In genomic region chr1:202365092-202365815, GRCh38 we compare ENCODE assay signal across 18 cellular contexts. TPM values are rescaled to one million over a fixed set of nuclear protein-coding genes. Genes with fewer than 3 reads are reported as not detected.
DNase-seq lines count a peak whose midpoint lies in the region; ATAC-seq and TF ChIP-seq lines count a peak whose summit lies in the region.
"Had no signal": no experiment of that assay in that cellular context is flagged by ENCODE, and none has a peak within 500 bp of the region (broad histone marks: within the 10 kb centered on the region; RNA-seq: fewer than 3 reads in every experiment).

No MANE protein-coding gene starts in this region.

- intact Hi-C loops in left lung (cut with DNase I) = no loop called here
- intact Hi-C loops in CD4-positive, alpha-beta memory T cell (cut with micrococcal nuclease) = no loop called here

- H3K4me1 Mint-ChIP-seq in activated CD8-positive, alpha-beta memory T cell treated with anti-CD3 and anti-CD28 coated beads, Interleukin-2, amount 10 ng/mL, durations not matched to agents 7 days and 5 days = no peaks in the 10 kb centered on the region
- peaks cover 0 to 11% (median 6%) of the 10 kb centered on the region in 4 donors for H3K4me1 Mint-ChIP-seq in CD4-positive, alpha-beta memory T cell

- DNase-seq in EL (peak; percentile 19), MV-4-11 (lab: John Stamatoyannopoulos, UW) (peak; percentile 52), choroid plexus epithelial cell (ENCODE audit: low read depth) (peak; percentile 57), left lung (no peak), KG1 (lab: John Stamatoyannopoulos, UW) (no peak), suprapubic skin (ENCODE audit: low spot score in 2 of 2) (no peak)
- DNase-seq in activated CD8-positive, alpha-beta memory T cell treated with anti-CD3 and anti-CD28 coated beads, Interleukin-2, amount 10 ng/mL, durations not matched to agents 7 days and 5 days = no peak
- no peak for DNase-seq in CD4-positive, alpha-beta memory T cell
- DNase-seq: activated CD4-positive, alpha-beta T cell treated with anti-CD3 and anti-CD28 coated beads for 1 hour; body of pancreas; effector memory CD8-positive, alpha-beta T cell; hypothalamus; NCI-H1930; stimulated activated naive B cell treated with anti-CD40 and anti-IgM and Interleukin-4, amounts not matched to agents 10 μg/mL and 1 μg/mL and 100 μg/mL, for 72 hours; SW 1271 had no signal

- peak; percentile 41 for ATAC-seq in left lung
- ATAC-seq in activated CD8-positive, alpha-beta memory T cell treated with anti-CD3 and anti-CD28 coated beads, Interleukin-2, amount 10 ng/mL, durations not matched to agents 7 days and 5 days = no peak
- ATAC-seq: body of pancreas; effector memory CD8-positive, alpha-beta T cell; HepG2; stimulated activated naive B cell treated with anti-CD40 and anti-IgM and Interleukin-4, amounts not matched to agents 10 μg/mL and 1 μg/mL and 100 μg/mL, for 72 hours had no signal

- no peak overlapping the region for H3K4me3 Mint-ChIP-seq in activated CD8-positive, alpha-beta memory T cell treated with anti-CD3 and anti-CD28 coated beads, Interleukin-2, amount 10 ng/mL, durations not matched to agents 7 days and 5 days
- H3K4me3 Mint-ChIP-seq in CD4-positive, alpha-beta memory T cell = no peak overlapping the region
- H3K4me3 Mint-ChIP-seq: effector memory CD8-positive, alpha-beta T cell; stimulated activated naive B cell treated with anti-CD40 and anti-IgM and Interleukin-4, amounts not matched to agents 10 μg/mL and 1 μg/mL and 100 μg/mL, for 72 hours had no signal

- H3K36me3 ChIP-seq in left lung (no peaks in the 10 kb centered on the region), suprapubic skin (no peaks in the 10 kb centered on the region)
- H3K36me3 ChIP-seq in CD4-positive, alpha-beta memory T cell (ENCODE audit: insufficient read depth, low read length) = no peaks in the 10 kb centered on the region
- H3K36me3 ChIP-seq: BLaER1 treated with 17β-estradiol and CSF1 and Interleukin-3, amounts not matched to agents 10 nM and 100 nM; prostate gland had no signal

- no peak overlapping the region for H3K27ac Mint-ChIP-seq in activated CD8-positive, alpha-beta memory T cell treated with anti-CD3 and anti-CD28 coated beads, Interleukin-2, amount 10 ng/mL, durations not matched to agents 7 days and 5 days
- H3K27ac Mint-ChIP-seq in CD4-positive, alpha-beta memory T cell = no peak overlapping the region
- H3K27ac Mint-ChIP-seq: effector memory CD8-positive, alpha-beta T cell; stimulated activated naive B cell treated with anti-CD40 and anti-IgM and Interleukin-4, amounts not matched to agents 10 μg/mL and 1 μg/mL and 100 μg/mL, for 72 hours had no signal

- TF ChIP-seq POLR2A in suprapubic skin (IDR thresholded peaks at IDR 0.05) = no peak

- no peak for TF ChIP-seq EP300 in suprapubic skin (IDR thresholded peaks at IDR 0.05)

- no peaks in the 10 kb centered on the region for H3K36me3 Mint-ChIP-seq in activated CD8-positive, alpha-beta memory T cell treated with anti-CD3 and anti-CD28 coated beads, Interleukin-2, amount 10 ng/mL, durations not matched to agents 7 days and 5 days
- H3K36me3 Mint-ChIP-seq in CD4-positive, alpha-beta memory T cell = peaks cover 0 to 10% of the 10 kb centered on the region in 2 donors

- TF ChIP-seq CTCF in choroid plexus epithelial cell (conservative IDR thresholded peaks at IDR 0.05; ENCODE audit: low read depth, low read length) = no peak
- TF ChIP-seq CTCF in left lung (IDR thresholded peaks at IDR 0.05) = no peak
- TF ChIP-seq CTCF in suprapubic skin (IDR thresholded peaks at IDR 0.05) = no peak

- no peak overlapping the region for H3K27ac ChIP-seq in left lung
- H3K27ac ChIP-seq in suprapubic skin = no peak overlapping the region
- H3K27ac ChIP-seq in CD4-positive, alpha-beta memory T cell (ENCODE audit: low read depth, low read length) = no peak overlapping the region
- H3K27ac ChIP-seq: BLaER1 treated with 17β-estradiol and CSF1 and Interleukin-3, amounts not matched to agents 10 nM and 100 nM; body of pancreas; prostate gland had no signal

- H3K27me3 Mint-ChIP-seq in activated CD8-positive, alpha-beta memory T cell treated with anti-CD3 and anti-CD28 coated beads, Interleukin-2, amount 10 ng/mL, durations not matched to agents 7 days and 5 days = no peaks in the 10 kb centered on the region
- no peaks in the 10 kb centered on the region for H3K27me3 Mint-ChIP-seq in CD4-positive, alpha-beta memory T cell
- H3K27me3 Mint-ChIP-seq: effector memory CD8-positive, alpha-beta T cell; stimulated activated naive B cell treated with anti-CD40 and anti-IgM and Interleukin-4, amounts not matched to agents 10 μg/mL and 1 μg/mL and 100 μg/mL, for 72 hours had no signal

- WGBS in suprapubic skin = 76% methylated on average over 4 of the region's 4 CpGs

- H3K9me3 ChIP-seq in left lung (no peaks in the 10 kb centered on the region), suprapubic skin (no peaks in the 10 kb centered on the region)
- no peaks in the 10 kb centered on the region for H3K9me3 ChIP-seq in CD4-positive, alpha-beta memory T cell (ENCODE audit: control insufficient read depth in 1 of 2, low read length in 2 of 2)
- H3K9me3 ChIP-seq: BLaER1 treated with 17β-estradiol and CSF1 and Interleukin-3, amounts not matched to agents 10 nM and 100 nM; body of pancreas; prostate gland had no signal

- POLR2A ChIA-PET in CD4-positive, alpha-beta memory T cell (lab: Charles Lee; ENCODE audit: partially characterized antibody) = interaction anchor here (1.5 kb wide), 1 partner anchor 16 kb away, joined by 3 read pairs; no protein-coding TSS in a partner anchor

- CTCF ChIA-PET in activated CD8-positive, alpha-beta memory T cell treated with anti-CD3 and anti-CD28 coated beads, Interleukin-2, amount 10 ng/mL, durations not matched to agents 7 days and 5 days (lab: Charles Lee) = interaction anchor here (1.0 kb wide), 1 partner anchor 20 kb away, joined by 3 read pairs; no protein-coding TSS in a partner anchor
- CTCF ChIA-PET in CD4-positive, alpha-beta memory T cell (lab: Charles Lee; ENCODE audit: partially characterized antibody) = interaction anchor here (0.6 to 0.7 kb wide), 2 partner anchors 20 to 1502 kb away, joined by 3 read pairs; no protein-coding TSS in a partner anchor

- H3K4me3 ChIP-seq in choroid plexus epithelial cell (ENCODE audit: low read depth, low read length) (no peak overlapping the region), left lung (no peak overlapping the region), suprapubic skin (no peak overlapping the region)
- H3K4me3 ChIP-seq in CD4-positive, alpha-beta memory T cell (ENCODE audit: low read length in 2 of 2) = no peak overlapping the region
- H3K4me3 ChIP-seq: BLaER1 treated with 17β-estradiol and CSF1 and Interleukin-3, amounts not matched to agents 10 nM and 100 nM; body of pancreas; prostate gland had no signal

- peaks cover 0 to 10% of the 10 kb centered on the region in 2 donors for H3K4me1 ChIP-seq in left lung
- H3K4me1 ChIP-seq in suprapubic skin = no peaks in the 10 kb centered on the region
- H3K4me1 ChIP-seq in CD4-positive, alpha-beta memory T cell (ENCODE audit: insufficient read depth, low read length) = no peaks in the 10 kb centered on the region
- H3K4me1 ChIP-seq: body of pancreas, prostate gland had no signal

- H3K9me3 Mint-ChIP-seq in activated CD8-positive, alpha-beta memory T cell treated with anti-CD3 and anti-CD28 coated beads, Interleukin-2, amount 10 ng/mL, durations not matched to agents 7 days and 5 days (ENCODE audit: low read depth) = no peaks in the 10 kb centered on the region
- H3K9me3 Mint-ChIP-seq in CD4-positive, alpha-beta memory T cell = no peaks in the 10 kb centered on the region
- H3K9me3 Mint-ChIP-seq: effector memory CD8-positive, alpha-beta T cell; stimulated activated naive B cell treated with anti-CD40 and anti-IgM and Interleukin-4, amounts not matched to agents 10 μg/mL and 1 μg/mL and 100 μg/mL, for 72 hours had no signal

- H3K27me3 ChIP-seq in left lung (no peaks in the 10 kb centered on the region), suprapubic skin (no peaks in the 10 kb centered on the region)
- no peaks in the 10 kb centered on the region for H3K27me3 ChIP-seq in CD4-positive, alpha-beta memory T cell (ENCODE audit: insufficient read depth, low read length)
- H3K27me3 ChIP-seq: BLaER1 treated with 17β-estradiol and CSF1 and Interleukin-3, amounts not matched to agents 10 nM and 100 nM; body of pancreas had no signal

RNA-seq across cellular contexts. Expression of gene PPP1R12B, which starts 16.8 kb away (rescaled TPM):
- total RNA-seq in left lung (10 to 100 TPM; 41.6 to 45.9 TPM), suprapubic skin (10 to 100 TPM; 28.4 to 90.7 (median 30.8) TPM)
- 10 to 100 TPM; 20.3 to 34.2 TPM for total RNA-seq in activated CD8-positive, alpha-beta memory T cell treated with anti-CD3 and anti-CD28 coated beads, Interleukin-2, amount 10 ng/mL, durations not matched to agents 7 days and 5 days
- total RNA-seq in CD4-positive, alpha-beta memory T cell = 10 to 100 TPM; 28.2 to 33.7 TPM
- polyA plus RNA-seq in CD4-positive, alpha-beta memory T cell = 1 to 10 TPM; 1.9 to 5.9 TPM

RNA-seq across cellular contexts. Expression of gene UBE2T, which starts 23.5 kb away (rescaled TPM):
- 10 to 100 TPM; 10.9 to 11.9 TPM for total RNA-seq in left lung
- total RNA-seq in activated CD8-positive, alpha-beta memory T cell treated with anti-CD3 and anti-CD28 coated beads, Interleukin-2, amount 10 ng/mL, durations not matched to agents 7 days and 5 days = 10 to 100 TPM; 77.3 to 86.0 TPM
- 10 to 100 TPM in 2 of 4 donors, 1 to 10 TPM in 2; 4.1 to 13.3 (median 7.6) TPM for total RNA-seq in suprapubic skin
- 1 to 10 TPM; 3.9 to 4.2 TPM for total RNA-seq in CD4-positive, alpha-beta memory T cell
- polyA plus RNA-seq in CD4-positive, alpha-beta memory T cell = 1 to 10 TPM; 6.8 to 7.1 TPM

Comparison
In these comparisons a context has a peak if more than half of its experiments do, and no peak if none do; other contexts are left out.
1. DNase-seq: peak in EL (single experiment), MV-4-11 (single experiment) and choroid plexus epithelial cell (single experiment); none in left lung (0 of 2), KG1 (single experiment), activated CD8-positive, alpha-beta memory T cell treated with anti-CD3 and anti-CD28 coated beads, Interleukin-2, amount 10 ng/mL, durations not matched to agents 7 days and 5 days (single experiment), suprapubic skin (0 of 2) and CD4-positive, alpha-beta memory T cell (0 of 5).
2. RNA of gene UBE2T, which starts 23.5 kb away (total RNA-seq): 77.3 to 86.0 TPM in activated CD8-positive, alpha-beta memory T cell treated with anti-CD3 and anti-CD28 coated beads, Interleukin-2, amount 10 ng/mL, durations not matched to agents 7 days and 5 days; 10.9 to 11.9 TPM in left lung, 4.1 to 13.3 TPM in suprapubic skin and 3.9 to 4.2 TPM in CD4-positive, alpha-beta memory T cell; every median in the first group is over 4 times any median in the second.